ENCODE assay signal across 11 cellular contexts in the genomic region with DNA sequence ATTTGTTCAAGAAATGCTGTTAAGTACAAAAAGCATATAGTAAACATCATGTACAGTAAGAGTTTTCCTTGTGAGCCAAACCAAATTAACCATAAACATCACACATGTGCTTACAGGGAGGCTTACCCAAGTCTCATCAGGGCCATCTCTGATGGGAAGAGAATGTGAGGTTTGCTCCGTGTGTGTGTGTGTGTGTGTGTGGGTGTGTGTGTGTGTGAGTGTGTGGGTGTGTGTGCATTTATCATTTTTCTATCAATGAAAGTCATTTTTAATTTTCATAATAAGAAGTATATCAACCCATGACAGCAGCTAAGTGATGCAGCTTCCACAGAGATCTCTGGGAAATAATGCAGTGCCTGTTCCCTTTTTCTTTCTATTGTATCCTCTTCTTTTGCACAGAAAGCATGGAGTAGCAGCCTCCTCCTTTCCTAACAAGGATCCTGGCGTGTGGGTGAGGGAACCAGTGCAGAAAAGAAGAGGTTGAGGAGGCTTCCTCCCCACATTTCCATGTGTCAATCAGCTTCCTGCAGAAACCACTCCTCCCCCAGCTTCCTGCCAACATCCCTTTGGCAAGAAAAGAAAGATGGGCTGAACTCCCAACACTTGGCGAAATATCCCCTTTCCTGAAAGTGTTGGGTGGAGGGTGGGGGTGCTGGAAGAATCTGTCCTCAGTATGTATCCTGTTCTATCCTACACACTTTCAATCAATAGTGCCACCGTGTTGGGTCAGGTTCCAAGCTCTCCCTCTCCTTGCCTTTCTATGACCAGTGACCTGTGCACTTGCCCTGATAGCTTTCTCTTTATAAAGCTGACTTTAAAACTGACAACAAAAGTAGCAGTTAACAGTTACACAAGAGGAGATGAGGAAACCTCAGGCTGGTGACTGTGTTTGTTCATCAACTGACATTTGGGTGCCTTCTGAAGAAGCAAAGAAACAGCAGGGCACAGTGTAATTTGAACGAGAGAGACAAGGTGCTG.
A peak's percentile ranks its signal among the peaks of the same experiment; 100 is the strongest.
DNase-seq lines count a peak whose midpoint lies in the region; ATAC-seq and TF ChIP-seq lines count a peak whose summit lies in the region.
"Had no signal": no experiment of that assay in that cellular context is flagged by ENCODE, and none has a peak within 500 bp of the region (broad histone marks: within the 10 kb centered on the region; RNA-seq: fewer than 3 reads in every experiment).

No MANE protein-coding gene starts in this region.

- no peaks in the 10 kb centered on the region for H3K36me3 ChIP-seq in lung (ENCODE audit: control insufficient read depth in 2 of 2, insufficient read depth in 2 of 2, low read length in 2 of 2)
- H3K36me3 ChIP-seq: ascending aorta, sigmoid colon had no signal

- WGBS in lung, 2 donors: 17 to 36% methylated on average over 5 of the region's 5 CpGs

- no peaks in the 10 kb centered on the region for H3K27me3 ChIP-seq in lung (ENCODE audit: control insufficient read depth, insufficient read depth)
- H3K27me3 ChIP-seq: ascending aorta, sigmoid colon had no signal

- TF ChIP-seq CTCF in lung (IDR thresholded peaks at IDR 0.05; ENCODE audit: control extremely low read depth, extremely low read depth) (no peak), glutamatergic neuron (IDR thresholded peaks at IDR 0.05; ENCODE audit: partially characterized antibody, unreplicated experiment) (no peak)

- no peaks in the 10 kb centered on the region for H3K9me3 Mint-ChIP-seq in glutamatergic neuron (ENCODE audit: unreplicated experiment)
- H3K9me3 Mint-ChIP-seq in activated naive CD4-positive, alpha-beta T cell treated with anti-CD3 and anti-CD28 coated beads for 36 hours: no peaks in the 10 kb centered on the region

- intact Hi-C loops in activated naive CD4-positive, alpha-beta T cell treated with anti-CD3 and anti-CD28 coated beads for 36 hours (cut with micrococcal nuclease): no loop called here

- no peaks in the 10 kb centered on the region for H3K36me3 Mint-ChIP-seq in glutamatergic neuron (ENCODE audit: unreplicated experiment)
- H3K36me3 Mint-ChIP-seq in activated naive CD4-positive, alpha-beta T cell treated with anti-CD3 and anti-CD28 coated beads for 36 hours (ENCODE audit: low read depth): no peaks in the 10 kb centered on the region

- peaks cover 3% of the 10 kb centered on the region for H3K27me3 Mint-ChIP-seq in glutamatergic neuron (ENCODE audit: unreplicated experiment)
- peaks cover 35% of the 10 kb centered on the region for H3K27me3 Mint-ChIP-seq in activated naive CD4-positive, alpha-beta T cell treated with anti-CD3 and anti-CD28 coated beads for 36 hours (ENCODE audit: low read depth)

- no peak overlapping the region for H3K27ac ChIP-seq in lung (ENCODE audit: low read depth in 1 of 2, low read length in 1 of 2)
- H3K27ac ChIP-seq: ascending aorta, sigmoid colon had no signal

- peaks cover 0 to 3% of the 10 kb centered on the region in 2 donors for H3K4me1 ChIP-seq in lung (ENCODE audit: control insufficient read depth in 2 of 2, insufficient read depth in 2 of 2, low read length in 2 of 2)
- H3K4me1 ChIP-seq: ascending aorta had no signal

- DNase-seq in Ammon's horn (ENCODE audit: low spot score): peak; percentile 15
- DNase-seq in Kasumi-1 (lab: John Stamatoyannopoulos, UW): peak; percentile 96 to 97
- DNase-seq in astrocyte of the hippocampus (ENCODE audit: low read depth, low spot score): peak; percentile 10
- no peak for DNase-seq in lung (ENCODE audit: low spot score)
- DNase-seq in glutamatergic neuron: no peak
- DNase-seq in activated naive CD4-positive, alpha-beta T cell treated with anti-CD3 and anti-CD28 coated beads for 36 hours: no peak
- DNase-seq in NCI-H510A (lab: John Stamatoyannopoulos, UW): no peak
- DNase-seq in GM19240 (ENCODE audit: insufficient read length, low spot score): no peak
- DNase-seq: sigmoid colon, T-helper 1 cell had no signal

- no peak overlapping the region for H3K27ac Mint-ChIP-seq in glutamatergic neuron (ENCODE audit: unreplicated experiment)
- no peak overlapping the region for H3K27ac Mint-ChIP-seq in activated naive CD4-positive, alpha-beta T cell treated with anti-CD3 and anti-CD28 coated beads for 36 hours

- H3K4me3 ChIP-seq in lung: no peak overlapping the region
- H3K4me3 ChIP-seq: ascending aorta, sigmoid colon had no signal

- ATAC-seq in lung (ENCODE audit: insufficient read depth, low FRiP score): peak; percentile 66

- H3K4me3 Mint-ChIP-seq in glutamatergic neuron (ENCODE audit: unreplicated experiment): no peak overlapping the region
- no peak overlapping the region for H3K4me3 Mint-ChIP-seq in activated naive CD4-positive, alpha-beta T cell treated with anti-CD3 and anti-CD28 coated beads for 36 hours

- H3K4me1 Mint-ChIP-seq in glutamatergic neuron (ENCODE audit: low read depth, unreplicated experiment): no peaks in the 10 kb centered on the region
- no peaks in the 10 kb centered on the region for H3K4me1 Mint-ChIP-seq in activated naive CD4-positive, alpha-beta T cell treated with anti-CD3 and anti-CD28 coated beads for 36 hours (ENCODE audit: low read depth)

- H3K9me3 ChIP-seq in lung (ENCODE audit: control insufficient read depth in 2 of 2, insufficient read depth in 1 of 2, low read length in 1 of 2): no peaks in the 10 kb centered on the region
- H3K9me3 ChIP-seq: ascending aorta had no signal

- CTCF ChIA-PET in activated naive CD4-positive, alpha-beta T cell treated with anti-CD3 and anti-CD28 coated beads for 36 hours (lab: Charles Lee): no interaction called here

Comparison
In these comparisons a context has a peak if more than half of its experiments do, and no peak if none do; other contexts are left out.
1. DNase-seq: peak in Ammon's horn (single experiment), Kasumi-1 (2 of 2) and astrocyte of the hippocampus (single experiment); none in lung (single experiment), glutamatergic neuron (single experiment), activated naive CD4-positive, alpha-beta T cell treated with anti-CD3 and anti-CD28 coated beads for 36 hours (single experiment), NCI-H510A (single experiment) and GM19240 (single experiment).